18 cellular contexts compared by ENCODE assay signal in genomic region chr11:10818594-10818993, GRCh38. TPM values are rescaled to one million over a fixed set of nuclear protein-coding genes. Genes with fewer than 3 reads are reported as not detected.
DNase-seq lines count a peak whose midpoint lies in the region; ATAC-seq, FAIRE-seq and TF ChIP-seq lines count a peak whose summit lies in the region.
"Had no signal": no experiment of that assay in that cellular context is flagged by ENCODE, and none has a peak within 500 bp of the region (broad histone marks: within the 10 kb centered on the region; RNA-seq: fewer than 3 reads in every experiment).

No MANE protein-coding gene starts in this region.

- H3K4me3 ChIP-seq in MG63 (no peak overlapping the region), bronchial epithelial cell (ENCODE audit: low read depth, low read length) (no peak overlapping the region), osteoblast (ENCODE audit: insufficient read depth, low read length) (no peak overlapping the region), gastroesophageal sphincter (no peak overlapping the region)
- H3K4me3 ChIP-seq: lower lobe of right lung, PC-9, right atrium auricular region had no signal

- no peak overlapping the region for H2AFZ ChIP-seq in osteoblast (ENCODE audit: low read length)
- H2AFZ ChIP-seq: PC-9 had no signal

- peak; percentile 81 for DNase-seq in DMS79 treated with DMSO at 0.1 percent for 48 hours (lab: John Stamatoyannopoulos, UW)
- DNase-seq in MG63 = peak; percentile 47
- DNase-seq in bronchial epithelial cell (ENCODE audit: low read depth) = peak; percentile 80
- peak; percentile 69 for DNase-seq in osteoblast (ENCODE audit: insufficient read length, low spot score, missing footprints)
- no peak for DNase-seq in NCI-H187 (lab: John Stamatoyannopoulos, UW)
- no peak for DNase-seq in HPDE6-E6E7 (ENCODE audit: extremely low spot score)
- DNase-seq: activated CD4-positive, alpha-beta T cell treated with anti-CD3 and anti-CD28 coated beads for 36 hours; activated naive CD8-positive, alpha-beta T cell treated with anti-CD3 and anti-CD28 coated beads for 36 hours; CD8-positive, alpha-beta T cell; lower lobe of right lung; NCI-H1092 treated with DMSO at 0.1 percent for 48 hours; NCI-H345; stimulated activated naive CD4-positive, alpha-beta T cell treated with Interleukin-2 at 50 U/mL for 16 hours; T-helper 17 cell had no signal

- H3K4me1 ChIP-seq in osteoblast (ENCODE audit: insufficient read depth, low read length) = peaks cover 8% of the 10 kb centered on the region
- peaks cover 0 to 7% (median 0%) of the 10 kb centered on the region in 3 donors for H3K4me1 ChIP-seq in gastroesophageal sphincter
- H3K4me1 ChIP-seq: lower lobe of right lung, right atrium auricular region had no signal

- peak overlapping the region; percentile 6 for H3K4me2 ChIP-seq in osteoblast (ENCODE audit: insufficient read depth, low read length)
- H3K4me2 ChIP-seq: PC-9 had no signal

- no peaks in the 10 kb centered on the region for H4K20me1 ChIP-seq in osteoblast (ENCODE audit: insufficient read depth, low read length)

- no peak for TF ChIP-seq POLR2A in gastroesophageal sphincter (IDR thresholded peaks at IDR 0.05)

- WGBS in gastroesophageal sphincter (ENCODE audit: low coverage in 1 of 2), 2 donors = 75% methylated on average over 1 of the region's 1 CpG; no CpG with 5 or more reads in 1 of the 2 donors

- no peaks in the 10 kb centered on the region for H3K9me3 ChIP-seq in MG63
- H3K9me3 ChIP-seq in osteoblast (ENCODE audit: low read depth, low read length) = no peaks in the 10 kb centered on the region
- H3K9me3 ChIP-seq in gastroesophageal sphincter = no peaks in the 10 kb centered on the region
- H3K9me3 ChIP-seq: lower lobe of right lung, right atrium auricular region had no signal

- no peaks in the 10 kb centered on the region for H3K79me2 ChIP-seq in osteoblast (ENCODE audit: insufficient read depth, low read length)

- no peak for TF ChIP-seq EP300 in gastroesophageal sphincter (IDR thresholded peaks at IDR 0.05)

- no peak for TF ChIP-seq CTCF in bronchial epithelial cell (IDR thresholded peaks at IDR 0.05; ENCODE audit: insufficient read depth, low read length, severe bottlenecking)
- TF ChIP-seq CTCF in osteoblast (IDR thresholded peaks at IDR 0.05; ENCODE audit: extremely low read depth, low read depth, low read length) = no peak
- TF ChIP-seq CTCF in gastroesophageal sphincter (IDR thresholded peaks at IDR 0.05) = no peak

- ATAC-seq in GM21367 (IDR thresholded peaks at IDR 0.05; ENCODE audit: unreplicated experiment) (no peak), gastroesophageal sphincter (no peak)
- ATAC-seq: activated CD4-positive, alpha-beta T cell treated with anti-CD3 and anti-CD28 coated beads for 36 hours; CD8-positive, alpha-beta T cell; lower lobe of right lung; T-helper 17 cell had no signal

- no peak for FAIRE-seq in bronchial epithelial cell (lab: Jason Lieb, UNC)

- H3K27ac ChIP-seq in osteoblast (ENCODE audit: low read depth, low read length) = peak overlapping the region; percentile 40
- H3K27ac ChIP-seq in gastroesophageal sphincter = no peak overlapping the region
- H3K27ac ChIP-seq: lower lobe of right lung, PC-9, right atrium auricular region had no signal

- H3K27me3 ChIP-seq in MG63 = no peaks in the 10 kb centered on the region
- no peaks in the 10 kb centered on the region for H3K27me3 ChIP-seq in bronchial epithelial cell (ENCODE audit: control insufficient read depth, insufficient read depth, low read length)
- no peaks in the 10 kb centered on the region for H3K27me3 ChIP-seq in osteoblast (ENCODE audit: insufficient read depth, low read length)
- H3K27me3 ChIP-seq in gastroesophageal sphincter = no peaks in the 10 kb centered on the region
- H3K27me3 ChIP-seq: right atrium auricular region had no signal

- H3K36me3 ChIP-seq in MG63 (no peaks in the 10 kb centered on the region), bronchial epithelial cell (ENCODE audit: control insufficient read depth, insufficient read depth, low read length) (no peaks in the 10 kb centered on the region), osteoblast (ENCODE audit: insufficient read depth, low read length) (no peaks in the 10 kb centered on the region), gastroesophageal sphincter (no peaks in the 10 kb centered on the region)
- H3K36me3 ChIP-seq: lower lobe of right lung, right atrium auricular region had no signal

RNA-seq across cellular contexts. Expression of gene EIF4G2, which starts 9.9 kb away (rescaled TPM):
- 831 and 1,059 TPM in 2 replicates for total RNA-seq in MG63 (2014; rRNA removed; shearing (Covaris generic); ENCODE audit: low replicate concordance)
- total RNA-seq in bronchial epithelial cell (384 and 624 TPM in 2 replicates), osteoblast (748 and 782 TPM in 2 replicates), gastroesophageal sphincter (100 to 1,000 TPM; 587 to 866 (median 665) TPM)

RNA-seq across cellular contexts. Expression of gene ZBED5, which starts 39.3 kb away (rescaled TPM):
- total RNA-seq in MG63 (2014; rRNA removed; shearing (Covaris generic); ENCODE audit: low replicate concordance) = 13.9 and 43.3 TPM in 2 replicates
- total RNA-seq in bronchial epithelial cell (19.5 and 32.9 TPM in 2 replicates), osteoblast (29.7 and 32.7 TPM in 2 replicates), gastroesophageal sphincter (10 to 100 TPM; 26.0 to 57.3 (median 41.7) TPM)

Comparison
In these comparisons a context has a peak if more than half of its experiments do, and no peak if none do; other contexts are left out.
1. DNase-seq: peak in DMS79 treated with DMSO at 0.1 percent for 48 hours (single experiment), MG63 (single experiment), bronchial epithelial cell (single experiment) and osteoblast (single experiment); none in NCI-H187 (0 of 2) and HPDE6-E6E7 (single experiment).